In the genomic region with DNA sequence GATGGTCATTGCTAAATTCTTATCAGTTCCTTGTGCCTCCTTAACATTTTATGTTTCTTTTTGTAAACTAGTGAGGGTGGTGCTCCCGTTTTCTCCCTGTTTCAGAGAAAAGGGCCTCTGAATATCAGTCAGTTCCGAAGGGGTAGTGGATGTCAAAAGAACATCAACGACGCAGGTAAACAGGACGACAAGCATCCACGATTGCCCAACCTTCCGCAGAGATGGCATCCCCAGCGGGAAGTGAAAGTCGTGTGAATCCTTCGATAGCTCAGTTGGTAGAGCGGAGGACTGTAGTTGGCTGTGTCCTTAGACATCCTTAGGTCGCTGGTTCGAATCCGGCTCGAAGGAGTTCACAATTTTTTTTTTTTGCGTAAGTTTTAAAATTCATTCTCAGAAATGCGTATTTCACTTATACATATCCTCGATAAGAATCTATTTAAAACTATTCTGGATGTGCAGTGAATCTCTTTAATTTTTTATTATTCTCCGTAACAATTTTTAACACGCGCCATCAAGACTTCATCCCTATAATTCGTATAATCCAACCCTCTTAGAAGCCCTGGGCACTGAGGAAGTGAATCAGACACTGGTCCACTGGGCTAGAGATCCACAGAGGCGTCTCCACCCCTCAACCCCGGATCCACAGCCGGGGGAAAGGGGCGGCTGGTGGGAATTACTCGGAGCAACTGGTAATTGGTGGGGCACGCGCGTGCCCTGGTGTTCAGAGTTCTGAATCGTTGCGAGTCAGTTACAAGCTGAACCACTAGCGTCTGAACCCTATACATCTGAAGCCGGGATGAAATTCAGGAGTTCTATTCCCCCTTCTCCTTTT, we compare ENCODE assay signal across 1 cellular context.
TF ChIP-seq lines count a peak whose summit lies in the region.

No MANE protein-coding gene starts in this region.

TF ChIP-seq in H1, 55 proteins besides CTCF, POLR2A, EP300 and RAD21:
- TF ChIP-seq, protein P1, sequence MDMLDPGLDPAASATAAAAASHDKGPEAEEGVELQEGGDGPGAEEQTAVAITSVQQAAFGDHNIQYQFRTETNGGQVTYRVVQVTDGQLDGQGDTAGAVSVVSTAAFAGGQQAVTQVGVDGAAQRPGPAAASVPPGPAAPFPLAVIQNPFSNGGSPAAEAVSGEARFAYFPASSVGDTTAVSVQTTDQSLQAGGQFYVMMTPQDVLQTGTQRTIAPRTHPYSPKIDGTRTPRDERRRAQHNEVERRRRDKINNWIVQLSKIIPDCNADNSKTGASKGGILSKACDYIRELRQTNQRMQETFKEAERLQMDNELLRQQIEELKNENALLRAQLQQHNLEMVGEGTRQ (IDR thresholded peaks at IDR 0.05; ENCODE audit: low read length) = no peak
- peak; percentile 67 for TF ChIP-seq CREB1 (IDR thresholded peaks at IDR 0.05)
- TF ChIP-seq EZH2 (IDR thresholded peaks at IDR 0.05; ENCODE audit: low read depth, low read length, severe bottlenecking) = no peak
- no peak for TF ChIP-seq EGR1 (IDR thresholded peaks at IDR 0.05; ENCODE audit: borderline replicate concordance, low read depth, low read length)
- TF ChIP-seq TAF7 (optimal IDR thresholded peaks at IDR 0.05; ENCODE audit: borderline replicate concordance, low read depth, low read length) = peak; percentile 45
- no peak for TF ChIP-seq SUZ12 (IDR thresholded peaks at IDR 0.05; ENCODE audit: low read length)
- TF ChIP-seq KDM5A (IDR thresholded peaks at IDR 0.05; ENCODE audit: low read length) = no peak
- no peak for TF ChIP-seq JUND (IDR thresholded peaks at IDR 0.05; ENCODE audit: low read length)
- TF ChIP-seq GABPA (IDR thresholded peaks at IDR 0.05; ENCODE audit: borderline replicate concordance, insufficient read depth, low read length) = no peak
- TF ChIP-seq TCF12 (IDR thresholded peaks at IDR 0.05; ENCODE audit: low read depth, low read length) = 0 out of 2 replicates have a peak, but pooled peaks have one; percentile 42
- TF ChIP-seq RBBP5 (IDR thresholded peaks at IDR 0.05; ENCODE audit: borderline replicate concordance, low read depth, low read length) = peak; percentile 75
- peak; percentile 41 for TF ChIP-seq NANOG (IDR thresholded peaks at IDR 0.05; ENCODE audit: insufficient read depth, low read depth, low read length, poor library complexity, severe bottlenecking)
- TF ChIP-seq KDM4A (IDR thresholded peaks at IDR 0.05; ENCODE audit: low read depth, low read length, severe bottlenecking) = peak; percentile 37
- TF ChIP-seq TEAD4 (IDR thresholded peaks at IDR 0.05; ENCODE audit: low read depth, low read length) = peak; percentile 86
- TF ChIP-seq PHF8 (conservative IDR thresholded peaks at IDR 0.05; ENCODE audit: low read depth, low read length) = no peak; the same call in 1 of the 2 replicates
- TF ChIP-seq ATF2 (IDR thresholded peaks at IDR 0.05; ENCODE audit: low read length) = peak; percentile 65; the same call in 1 of the 2 replicates
- TF ChIP-seq ZNF274 (IDR thresholded peaks at IDR 0.05; ENCODE audit: borderline replicate concordance, extremely low read depth, low read length) = no peak
- TF ChIP-seq MAFK (IDR thresholded peaks at IDR 0.05; ENCODE audit: low read depth, low read length) = peak; percentile 85; the same call in 1 of the 2 replicates
- TF ChIP-seq POLR2AphosphoS5 (IDR thresholded peaks at IDR 0.05; ENCODE audit: low read depth, low read length) = no peak
- peak; percentile 100 for TF ChIP-seq TBP (IDR thresholded peaks at IDR 0.05; ENCODE audit: low read depth, low read length)
- TF ChIP-seq POU5F1 (IDR thresholded peaks at IDR 0.05; ENCODE audit: low read depth, low read length) = 0 out of 2 replicates have a peak, but pooled peaks have one; percentile 53
- 0 out of 2 replicates have a peak, but pooled peaks have one; percentile 25 for TF ChIP-seq BRCA1 (IDR thresholded peaks at IDR 0.05; ENCODE audit: low read depth, low read length)
- TF ChIP-seq SIN3A (conservative IDR thresholded peaks at IDR 0.05 in 1 of 2, IDR thresholded peaks at IDR 0.05 in 1 of 2; ENCODE audit: low read depth in 1 of 2, low read length in 2 of 2) = peak; percentile 86 to 92; a peak in 2 of 4 replicates
- no peak for TF ChIP-seq CHD1 (IDR thresholded peaks at IDR 0.05; ENCODE audit: low read depth, low read length)
- no peak for TF ChIP-seq SIRT6 (IDR thresholded peaks at IDR 0.05; ENCODE audit: low read length)
- TF ChIP-seq HDAC6 (IDR thresholded peaks at IDR 0.05; ENCODE audit: low read depth, low read length) = no peak
- no peak for TF ChIP-seq SP2 (IDR thresholded peaks at IDR 0.05; ENCODE audit: low read length)
- TF ChIP-seq CTBP2 (IDR thresholded peaks at IDR 0.05; ENCODE audit: borderline replicate concordance, insufficient read depth, insufficient read length, low read length) = no peak
- no peak for TF ChIP-seq RXRA (IDR thresholded peaks at IDR 0.05; ENCODE audit: insufficient read depth, low read depth, low read length)
- no peak for TF ChIP-seq SP4 (IDR thresholded peaks at IDR 0.05; ENCODE audit: low read length)
- TF ChIP-seq SIX5 (IDR thresholded peaks at IDR 0.05; ENCODE audit: low read depth, low read length) = no peak
- TF ChIP-seq ASH2L (IDR thresholded peaks at IDR 0.05; ENCODE audit: low read length) = peak; percentile 96
- TF ChIP-seq CHD2 (IDR thresholded peaks at IDR 0.05; ENCODE audit: low read length) = no peak
- no peak for TF ChIP-seq RNF2 (IDR thresholded peaks at IDR 0.05; ENCODE audit: borderline replicate concordance, low read depth, low read length, missing control alignments, poor library complexity, severe bottlenecking)
- TF ChIP-seq, protein P2, sequence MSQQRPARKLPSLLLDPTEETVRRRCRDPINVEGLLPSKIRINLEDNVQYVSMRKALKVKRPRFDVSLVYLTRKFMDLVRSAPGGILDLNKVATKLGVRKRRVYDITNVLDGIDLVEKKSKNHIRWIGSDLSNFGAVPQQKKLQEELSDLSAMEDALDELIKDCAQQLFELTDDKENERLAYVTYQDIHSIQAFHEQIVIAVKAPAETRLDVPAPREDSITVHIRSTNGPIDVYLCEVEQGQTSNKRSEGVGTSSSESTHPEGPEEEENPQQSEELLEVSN (IDR thresholded peaks at IDR 0.05) = no peak
- TF ChIP-seq CEBPB (IDR thresholded peaks at IDR 0.05; ENCODE audit: low read depth, low read length) = peak; percentile 100
- peak; percentile 44; the same call in 1 of the 2 replicates for TF ChIP-seq NRF1 (IDR thresholded peaks at IDR 0.05; ENCODE audit: low read depth, low read length)
- TF ChIP-seq TAF1 (IDR thresholded peaks at IDR 0.05; ENCODE audit: low read depth, low read length) = no peak
- TF ChIP-seq SAP30 (IDR thresholded peaks at IDR 0.05; ENCODE audit: insufficient read depth, insufficient replicate concordance, low read length) = peak; percentile 82
- TF ChIP-seq GTF2F1 (IDR thresholded peaks at IDR 0.05; ENCODE audit: borderline replicate concordance, low read depth, low read length) = no peak
